Comparison of ENCODE assay signal across 13 cellular contexts in genomic region chr4:45442466-45442865, GRCh38.
A peak's percentile ranks its signal among the peaks of the same experiment; 100 is the strongest.
DNase-seq lines count a peak whose midpoint lies in the region; ATAC-seq, FAIRE-seq and TF ChIP-seq lines count a peak whose summit lies in the region.
"Had no signal": no experiment of that assay in that cellular context is flagged by ENCODE, and none has a peak within 500 bp of the region (broad histone marks: within the 10 kb centered on the region; RNA-seq: fewer than 3 reads in every experiment).

No MANE protein-coding gene starts in this region.

- DNase-seq in D721Med (ENCODE audit: insufficient read length, low spot score) (no peak), HEK293T (ENCODE audit: extremely low spot score) (peak; percentile 3), SJCRH30 (peak; percentile 29 to 71), iris pigment epithelial cell (ENCODE audit: low read depth) (peak; percentile 0), amniotic stem cell (lab: John Stamatoyannopoulos, UW) (no peak)
- DNase-seq in activated naive CD4-positive, alpha-beta T cell treated with anti-CD3 and anti-CD28 coated beads for 36 hours = no peak
- DNase-seq: activated CD4-positive, alpha-beta T cell treated with anti-CD3 and anti-CD28 coated beads for 48 hours; cerebellar nuclear complex; NCI-H1436 treated with DMSO at 0.1 percent for 48 hours; stimulated activated CD4-positive, alpha-beta T cell treated with anti-CD3 and anti-CD28 coated beads, Interleukin-15, amount 100 ng/mL, for 24 hours had no signal

- H3K27ac ChIP-seq in SJCRH30 = no peak overlapping the region

- H3K27ac Mint-ChIP-seq in activated naive CD4-positive, alpha-beta T cell treated with anti-CD3 and anti-CD28 coated beads for 36 hours = no peak overlapping the region

- no peak overlapping the region for H3K4me3 ChIP-seq in SJCRH30

- H3K4me1 ChIP-seq in SJCRH30 = no peaks in the 10 kb centered on the region; the same call in 1 of the 2 replicates

- intact Hi-C loops in activated naive CD4-positive, alpha-beta T cell treated with anti-CD3 and anti-CD28 coated beads for 36 hours (cut with micrococcal nuclease) = no loop called here

- CTCF ChIA-PET in HEK293T (lab: Yijun Ruan, JAX) = interaction anchor here (0.6 to 1.2 kb wide), 2 partner anchors 514 to 817 kb away, joined by 3 to 4 read pairs; no protein-coding TSS in a partner anchor
- CTCF ChIA-PET in activated naive CD4-positive, alpha-beta T cell treated with anti-CD3 and anti-CD28 coated beads for 36 hours (lab: Charles Lee) = no interaction called here

- H3K4me1 Mint-ChIP-seq in activated naive CD4-positive, alpha-beta T cell treated with anti-CD3 and anti-CD28 coated beads for 36 hours (ENCODE audit: low read depth) = no peaks in the 10 kb centered on the region

- POLR2A ChIA-PET in HEK293T (lab: Yijun Ruan, JAX) = no interaction called here

- no peak for ATAC-seq in GM21528 (IDR thresholded peaks at IDR 0.05; ENCODE audit: low FRiP score, unreplicated experiment)
- ATAC-seq in HG03095 (IDR thresholded peaks at IDR 0.05; ENCODE audit: unreplicated experiment) = no peak

- no peak overlapping the region for H3K4me3 Mint-ChIP-seq in activated naive CD4-positive, alpha-beta T cell treated with anti-CD3 and anti-CD28 coated beads for 36 hours

- no peaks in the 10 kb centered on the region; the same call in 1 of the 2 replicates for H3K9me3 ChIP-seq in SJCRH30 (replicated peaks)

- H3K9me3 Mint-ChIP-seq in activated naive CD4-positive, alpha-beta T cell treated with anti-CD3 and anti-CD28 coated beads for 36 hours = peaks cover 5% of the 10 kb centered on the region

- no peaks in the 10 kb centered on the region for H3K27me3 ChIP-seq in SJCRH30

- peak; percentile 81 for FAIRE-seq in D721Med (lab: Jason Lieb, UNC)
- FAIRE-seq: keratinocyte had no signal

- H3K36me3 Mint-ChIP-seq in activated naive CD4-positive, alpha-beta T cell treated with anti-CD3 and anti-CD28 coated beads for 36 hours (ENCODE audit: low read depth) = no peaks in the 10 kb centered on the region

- no peaks in the 10 kb centered on the region for H3K27me3 Mint-ChIP-seq in activated naive CD4-positive, alpha-beta T cell treated with anti-CD3 and anti-CD28 coated beads for 36 hours (ENCODE audit: low read depth)

- TF ChIP-seq CTCF in D721Med (IDR thresholded peaks at IDR 0.05; ENCODE audit: insufficient read depth, missing control alignments) = peak; percentile 41

- no peaks in the 10 kb centered on the region for H3K36me3 ChIP-seq in SJCRH30

TF ChIP-seq in HEK293T, 16 proteins besides CTCF, POLR2A, EP300 and RAD21:
- TF ChIP-seq LEF1 (IDR thresholded peaks at IDR 0.05; ENCODE audit: borderline replicate concordance) (no peak), CTBP1 (IDR thresholded peaks at IDR 0.05; ENCODE audit: borderline replicate concordance) (no peak), PKNOX1 (IDR thresholded peaks at IDR 0.05) (no peak), HDGF (IDR thresholded peaks at IDR 0.05; ENCODE audit: borderline replicate concordance) (no peak), TARDBP (IDR thresholded peaks at IDR 0.05) (no peak), L3MBTL2 (conservative IDR thresholded peaks at IDR 0.05) (no peak), ZNF384 (IDR thresholded peaks at IDR 0.05) (no peak), ELF4 (IDR thresholded peaks at IDR 0.05) (no peak), SUZ12 (IDR thresholded peaks at IDR 0.05) (no peak), FOXK2 (IDR thresholded peaks at IDR 0.05) (no peak)

Comparison
In these comparisons a context has a peak if more than half of its experiments do, and no peak if none do; other contexts are left out.
1. DNase-seq: peak in HEK293T (single experiment), SJCRH30 (2 of 2) and iris pigment epithelial cell (single experiment); none in D721Med (single experiment), activated naive CD4-positive, alpha-beta T cell treated with anti-CD3 and anti-CD28 coated beads for 36 hours (single experiment) and amniotic stem cell (single experiment).